Comparison of ENCODE assay signal across 13 cellular contexts in the genomic region with DNA sequence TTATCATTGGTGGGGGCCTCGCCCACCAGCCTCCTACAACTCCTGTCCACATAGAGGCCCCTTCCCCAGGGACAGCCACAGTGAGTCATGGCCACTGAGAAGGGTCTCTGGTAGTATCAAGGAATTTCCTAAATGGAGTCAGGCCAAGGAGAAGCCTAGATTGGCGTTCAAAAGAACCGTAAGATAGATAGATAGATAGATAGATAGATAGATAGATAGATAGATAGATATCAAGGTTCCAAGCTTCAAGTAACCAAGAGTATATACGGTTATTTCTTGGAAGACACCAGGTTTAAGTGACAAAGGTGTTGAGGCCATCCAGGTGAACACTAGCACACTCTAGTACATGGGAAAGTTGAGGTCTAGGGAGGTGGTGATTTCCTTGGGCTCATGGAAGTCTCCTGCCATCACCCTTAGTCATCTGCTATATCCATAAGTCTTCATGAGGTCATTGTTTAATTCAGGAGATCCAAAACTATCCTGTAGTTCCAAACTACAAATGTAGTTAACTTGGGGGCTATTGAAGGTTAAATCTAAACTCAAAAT.
DNase-seq lines count a peak whose midpoint lies in the region; ATAC-seq and TF ChIP-seq lines count a peak whose summit lies in the region.
"Had no signal": no experiment of that assay in that cellular context is flagged by ENCODE, and none has a peak within 500 bp of the region (broad histone marks: within the 10 kb centered on the region; RNA-seq: fewer than 3 reads in every experiment).

No MANE protein-coding gene starts in this region.

- H3K27ac ChIP-seq in HUES64 (ENCODE audit: low read depth, low read length): peak overlapping the region; percentile 27; the same call in 1 of the 2 replicates
- peak overlapping the region; percentile 34 for H3K27ac ChIP-seq in duodenal mucosa (ENCODE audit: low read depth, low read length)
- peak overlapping the region; percentile 69 for H3K27ac ChIP-seq in lower lobe of right lung
- peak overlapping the region in 4 of 5 donors; percentile 78 to 88 (median 84) for H3K27ac ChIP-seq in stomach

- no peak for TF ChIP-seq EP300 in stomach (IDR thresholded peaks at IDR 0.05)

- WGBS in HUES64: 91% methylated on average over 4 of the region's 4 CpGs
- 87 to 96% (median 87%) methylated on average over 4 of the region's 4 CpGs for WGBS in stomach, 5 donors

- no peak for TF ChIP-seq POLR2A in stomach (IDR thresholded peaks at IDR 0.05)

- TF ChIP-seq CTCF in lower lobe of right lung (IDR thresholded peaks at IDR 0.05) (no peak), stomach (IDR thresholded peaks at IDR 0.05) (no peak)

- H3K9me3 ChIP-seq in HUES64 (ENCODE audit: insufficient read depth, low read depth, low read length) (no peaks in the 10 kb centered on the region), duodenal mucosa (ENCODE audit: control insufficient read depth in 1 of 2, low read length in 2 of 2) (no peaks in the 10 kb centered on the region), lower lobe of right lung (no peaks in the 10 kb centered on the region), stomach (no peaks in the 10 kb centered on the region)

- no peaks in the 10 kb centered on the region for H3K27me3 Mint-ChIP-seq in natural killer cell treated with Interleukin-12 subunit alpha and Interleukin-12 subunit beta and Interleukin-15 and Interleukin-18, amount 100 ng/mL, for 72 hours
- H3K27me3 Mint-ChIP-seq: CD4-positive, alpha-beta T cell; memory B cell had no signal

- no peaks in the 10 kb centered on the region for H3K36me3 Mint-ChIP-seq in natural killer cell treated with Interleukin-12 subunit alpha and Interleukin-12 subunit beta and Interleukin-15 and Interleukin-18, amount 100 ng/mL, for 72 hours

- no peaks in the 10 kb centered on the region for H3K9me3 Mint-ChIP-seq in natural killer cell treated with Interleukin-12 subunit alpha and Interleukin-12 subunit beta and Interleukin-15 and Interleukin-18, amount 100 ng/mL, for 72 hours
- H3K9me3 Mint-ChIP-seq: CD4-positive, alpha-beta T cell; memory B cell had no signal

- H3K4me1 Mint-ChIP-seq in natural killer cell treated with Interleukin-12 subunit alpha and Interleukin-12 subunit beta and Interleukin-15 and Interleukin-18, amount 100 ng/mL, for 72 hours (ENCODE audit: low read depth in 2 of 2): peaks cover 0 to 7% of the 10 kb centered on the region in 2 donors

- H3K9ac ChIP-seq in HUES64 (ENCODE audit: low read depth, low read length) (no peak overlapping the region), duodenal mucosa (ENCODE audit: low read depth in 1 of 2, low read length in 2 of 2) (no peak overlapping the region)

- intact Hi-C loops in lower lobe of right lung (cut with DNase I) (no loop called here), stomach (cut with DNase I; ENCODE audit: low total_unique reads) (no loop called here)

- H3K4me1 ChIP-seq in HUES64 (ENCODE audit: insufficient read depth, low read length) (peaks cover 23% of the 10 kb centered on the region; the same call in 1 of the 2 replicates), duodenal mucosa (ENCODE audit: control insufficient read depth in 1 of 2, insufficient read depth in 2 of 2, low read length in 2 of 2) (peaks cover 0 to 13% of the 10 kb centered on the region in 2 donors), lower lobe of right lung (peaks cover 32% of the 10 kb centered on the region), stomach (peaks cover 0 to 64% (median 36%) of the 10 kb centered on the region in 4 donors)

- no peak overlapping the region for H3K4me3 Mint-ChIP-seq in natural killer cell treated with Interleukin-12 subunit alpha and Interleukin-12 subunit beta and Interleukin-15 and Interleukin-18, amount 100 ng/mL, for 72 hours
- H3K4me3 Mint-ChIP-seq: CD4-positive, alpha-beta T cell; memory B cell had no signal

- peak in 1 of 2 donors; percentile 19 for ATAC-seq in lower lobe of right lung
- ATAC-seq in natural killer cell treated with Interleukin-12 subunit alpha and Interleukin-12 subunit beta and Interleukin-15 and Interleukin-18, amount 100 ng/mL, for 72 hours: no peak
- ATAC-seq in GM18868 (IDR thresholded peaks at IDR 0.05; ENCODE audit: unreplicated experiment): no peak

- DNase-seq in lower lobe of right lung: no peak
- no peak for DNase-seq in stomach
- no peak for DNase-seq in natural killer cell treated with Interleukin-12 subunit alpha and Interleukin-12 subunit beta and Interleukin-15 and Interleukin-18, amount 100 ng/mL, for 72 hours (ENCODE audit: low spot score)
- no peak for DNase-seq in NK-92 (lab: John Stamatoyannopoulos, UW; ENCODE audit: unreplicated experiment)
- DNase-seq in dedifferentiated amniotic fluid mesenchymal stem cell (ENCODE audit: extremely low spot score): no peak
- DNase-seq: activated CD8-positive, alpha-beta memory T cell treated with anti-CD3 and anti-CD28 coated beads, Interleukin-2, amount 50 U/mL, for 4 hours; CD4-positive, alpha-beta T cell; NCI-H748 treated with DMSO at 0.1 percent for 48 hours; T-helper 9 cell had no signal

- no peak overlapping the region for H3K27ac Mint-ChIP-seq in natural killer cell treated with Interleukin-12 subunit alpha and Interleukin-12 subunit beta and Interleukin-15 and Interleukin-18, amount 100 ng/mL, for 72 hours
- H3K27ac Mint-ChIP-seq: CD4-positive, alpha-beta T cell; memory B cell had no signal

- H3K36me3 ChIP-seq in HUES64 (ENCODE audit: insufficient read depth, low read length) (no peaks in the 10 kb centered on the region), duodenal mucosa (ENCODE audit: control insufficient read depth in 1 of 2, insufficient read depth in 2 of 2, low read length in 2 of 2) (peaks cover 15 to 22% of the 10 kb centered on the region in 2 donors), lower lobe of right lung (peaks cover 6% of the 10 kb centered on the region), stomach (peaks cover 0 to 24% (median 18%) of the 10 kb centered on the region in 4 donors)

- H3K4me3 ChIP-seq in HUES64 (ENCODE audit: low read length) (no peak overlapping the region), duodenal mucosa (ENCODE audit: low read depth in 1 of 2, low read length in 2 of 2) (no peak overlapping the region), lower lobe of right lung (no peak overlapping the region), stomach (no peak overlapping the region)

- H3K27me3 ChIP-seq in HUES64 (ENCODE audit: insufficient read depth, low read length): no peaks in the 10 kb centered on the region
- H3K27me3 ChIP-seq in duodenal mucosa (ENCODE audit: control insufficient read depth in 1 of 2, insufficient read depth in 2 of 2, low read length in 2 of 2): no peaks in the 10 kb centered on the region
- H3K27me3 ChIP-seq in lower lobe of right lung (ENCODE audit: low read depth): no peaks in the 10 kb centered on the region
- H3K27me3 ChIP-seq in stomach: no peaks in the 10 kb centered on the region

Comparison
In these comparisons a context has a peak if more than half of its experiments do, and no peak if none do; other contexts are left out.
1. H3K27ac ChIP-seq: peak in every context shown above with its lines; median percentile 84 in stomach; 69 in lower lobe of right lung; 34 in duodenal mucosa; 27 in HUES64.